ENCODE assay signal across 1 cellular context in genomic region chr22:41768420-41768819, GRCh38.
TF ChIP-seq lines count a peak whose summit lies in the region.

No MANE protein-coding gene starts in this region.

TF ChIP-seq in GM12878, 131 proteins besides CTCF, POLR2A, EP300 and RAD21 (continued from another document):
- TF ChIP-seq ZNF687 (IDR thresholded peaks at IDR 0.05) (no peak), RFX5 (IDR thresholded peaks at IDR 0.05; ENCODE audit: low read depth, low read length) (no peak), POLR2AphosphoS2 (IDR thresholded peaks at IDR 0.05; ENCODE audit: low read depth, low read length) (no peak)
TF ChIP-seq in GM12878: peak in this region for 0.
